ENCODE assay signal across 8 cellular contexts in the genomic region with DNA sequence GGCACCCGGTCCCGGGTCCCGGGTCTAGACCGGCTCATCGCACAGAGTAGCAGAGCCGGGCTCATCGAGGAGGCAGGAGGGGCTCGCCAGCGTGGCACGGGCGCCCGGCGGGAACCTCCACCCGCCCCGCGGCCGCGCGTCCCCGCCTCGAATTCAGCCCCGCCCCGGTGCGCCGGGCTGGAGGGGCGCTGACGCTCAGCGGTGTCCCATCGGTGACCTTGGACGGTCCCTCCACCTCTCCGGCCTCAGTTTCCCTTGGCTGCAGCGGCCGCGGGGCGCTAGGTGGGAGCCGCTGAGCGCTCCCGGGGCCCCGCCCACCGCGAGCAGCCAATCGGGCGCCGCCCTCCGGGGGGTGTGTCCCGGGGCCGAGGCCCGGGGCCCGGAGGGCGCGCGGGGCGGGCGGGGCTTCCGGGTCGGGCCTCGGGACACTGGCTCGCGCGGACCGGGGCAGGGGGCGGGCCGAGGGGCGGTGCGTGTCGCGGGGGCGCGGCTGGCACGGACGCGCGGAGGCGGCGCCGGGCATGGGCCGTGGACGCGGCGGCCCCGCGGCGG. TPM values are rescaled to one million over a fixed set of nuclear protein-coding genes. Genes with fewer than 3 reads are reported as not detected.
A peak's percentile ranks its signal among the peaks of the same experiment; 100 is the strongest.
DNase-seq lines count a peak whose midpoint lies in the region; ATAC-seq, FAIRE-seq and TF ChIP-seq lines count a peak whose summit lies in the region.

PPARA (plus strand) TSS at position 529 of the 552 bp plus-strand sequence. CDS start 47,858 bp downstream, outside the sequence.

- no peak within 1 kb of the TSS for H3K27ac Mint-ChIP-seq in HFFc6
- H3K27ac Mint-ChIP-seq in activated B cell treated with CpG ODN at 0.5 μM for 24 hours: peak within 1 kb of the TSS; percentile 73

- peak within 1 kb of the TSS; percentile 93 for H2AFZ ChIP-seq in mammary epithelial cell (ENCODE audit: low read depth, low read length)

- peaks cover 8% of the 10 kb centered on the region for H3K79me2 ChIP-seq in mammary epithelial cell (ENCODE audit: insufficient read depth, low read length)

- POLR2A ChIA-PET in activated B cell treated with CpG ODN at 0.5 μM for 24 hours (lab: Charles Lee): interaction anchor here (1.0 to 1.3 kb wide), 3 partner anchors 100 to 146 kb away, joined by 9 read pairs; partner anchors contain the start of genes CDPF1 and GTSE1

- CTCF ChIA-PET in activated B cell treated with CpG ODN at 0.5 μM for 24 hours (lab: Charles Lee) (no interaction called here), mammary epithelial cell (lab: Charles Lee; ENCODE audit: low non-redundant PET) (no interaction called here)

- ATAC-seq in activated B cell treated with CpG ODN at 0.5 μM for 24 hours (ENCODE audit: low read depth) (peak; percentile 80), HG03378 (IDR thresholded peaks at IDR 0.05; ENCODE audit: unreplicated experiment) (no peak)

- H3K4me3 ChIP-seq in GM12875 (ENCODE audit: low read depth, low read length) (peak within 1 kb of the TSS; percentile 92), mammary epithelial cell (replicated peaks in 1 of 3; ENCODE audit: insufficient read depth in 1 of 3, low read depth in 2 of 3, low read length in 3 of 3) (peak within 1 kb of the TSS; percentile 76 to 85 (median 83)), small intestine (ENCODE audit: low read depth in 1 of 2, low read length in 2 of 2) (peak within 1 kb of the TSS; percentile 83 to 95)

- no peaks in the 10 kb centered on the region for H4K20me1 ChIP-seq in mammary epithelial cell (ENCODE audit: insufficient read depth, low read length)

- no peak for TF ChIP-seq CTCF in GM12875 (IDR thresholded peaks at IDR 0.05; ENCODE audit: borderline replicate concordance, insufficient read depth, low read depth, low read length)
- TF ChIP-seq CTCF in HFFc6 (IDR thresholded peaks at IDR 0.05): no peak
- TF ChIP-seq CTCF in activated B cell treated with CpG ODN at 0.5 μM for 24 hours (IDR thresholded peaks at IDR 0.05): no peak
- no peak for TF ChIP-seq CTCF in mammary epithelial cell (conservative IDR thresholded peaks at IDR 0.05 in 1 of 2, IDR thresholded peaks at IDR 0.05 in 1 of 2; ENCODE audit: extremely low read depth in 1 of 2, insufficient read depth in 1 of 2, low read depth in 1 of 2, low read length in 2 of 2)

- peak within 1 kb of the TSS; percentile 100 for H3K4me2 ChIP-seq in mammary epithelial cell (ENCODE audit: insufficient read depth, low read depth, low read length)

- peaks cover 16% of the 10 kb centered on the region for H3K27me3 Mint-ChIP-seq in HFFc6 (ENCODE audit: insufficient read depth)
- H3K27me3 Mint-ChIP-seq in activated B cell treated with CpG ODN at 0.5 μM for 24 hours: no peaks in the 10 kb centered on the region

- peak within 1 kb of the TSS; percentile 82 for H3K4me3 Mint-ChIP-seq in HFFc6
- peak within 1 kb of the TSS; percentile 87 for H3K4me3 Mint-ChIP-seq in activated B cell treated with CpG ODN at 0.5 μM for 24 hours

- no TSS peak for BruUV-seq in mammary epithelial cell (replicated peaks; lab: Mats Ljungman, UMichigan)

- FAIRE-seq in small intestine (lab: Jason Lieb, UNC): no peak

- peaks cover 5% of the 10 kb centered on the region; the same call in 1 of the 2 replicates for H3K36me3 Mint-ChIP-seq in HFFc6 (ENCODE audit: low read depth)
- peaks cover 13% of the 10 kb centered on the region for H3K36me3 Mint-ChIP-seq in activated B cell treated with CpG ODN at 0.5 μM for 24 hours (ENCODE audit: low read depth)

- H3K27ac ChIP-seq in mammary epithelial cell (ENCODE audit: insufficient read depth, low read depth, low read length): peak within 1 kb of the TSS; percentile 23
- H3K27ac ChIP-seq in small intestine (ENCODE audit: low read depth in 1 of 2, low read length in 1 of 2): peak within 1 kb of the TSS; percentile 96 to 97

- H3K9me3 Mint-ChIP-seq in HFFc6 (no peaks in the 10 kb centered on the region), activated B cell treated with CpG ODN at 0.5 μM for 24 hours (no peaks in the 10 kb centered on the region)

- in situ Hi-C loops in mammary epithelial cell (cut with MboI; ENCODE audit: low sequenced_read_pairs in 2 of 2): no loop called here

- DNase-seq in HFFc6: peak; percentile 52
- peak; percentile 49 for DNase-seq in NCI-H1105 treated with DMSO at 0.1 percent for 48 hours (lab: John Stamatoyannopoulos, UW)
- DNase-seq in activated B cell treated with CpG ODN at 0.5 μM for 24 hours: peak; percentile 92
- DNase-seq in mammary epithelial cell: peak; percentile 59
- DNase-seq in iPS-NIHi7 (ENCODE audit: extremely low spot score): peak; percentile 97
- DNase-seq in small intestine: peak; percentile 93

- dilution Hi-C loops in mammary epithelial cell (cut with HindIII; ENCODE audit: low sequenced_read_pairs): loop anchor here (5.0 to 25.0 kb wide), 10 partner anchors 38 to 508 kb away; no protein-coding TSS in a partner anchor

- H3K36me3 ChIP-seq in mammary epithelial cell (ENCODE audit: insufficient read depth, low read length) (peaks cover 4% of the 10 kb centered on the region), small intestine (ENCODE audit: control insufficient read depth in 2 of 2, insufficient read depth in 2 of 2, low read length in 2 of 2) (peaks cover 0 to 7% of the 10 kb centered on the region in 2 donors)

- peaks cover 30% of the 10 kb centered on the region for H3K4me1 ChIP-seq in mammary epithelial cell (ENCODE audit: insufficient read depth, low read length)
- H3K4me1 ChIP-seq in small intestine (ENCODE audit: control insufficient read depth in 2 of 2, insufficient read depth in 1 of 2, low read depth in 1 of 2, low read length in 1 of 2): peaks cover 5 to 8% of the 10 kb centered on the region in 2 donors

- peaks cover 11% of the 10 kb centered on the region; the same call in 1 of the 2 replicates for H3K4me1 Mint-ChIP-seq in HFFc6 (ENCODE audit: low read depth)
- peaks cover 23% of the 10 kb centered on the region for H3K4me1 Mint-ChIP-seq in activated B cell treated with CpG ODN at 0.5 μM for 24 hours

- H3K27me3 ChIP-seq in mammary epithelial cell (ENCODE audit: insufficient read depth, low read length) (no peaks in the 10 kb centered on the region), small intestine (ENCODE audit: control insufficient read depth in 2 of 2, insufficient read depth in 2 of 2, low read length in 2 of 2) (no peaks in the 10 kb centered on the region)

- 0% methylated on average over 1 of the region's 83 CpGs for WGBS in mammary epithelial cell (ENCODE audit: low coverage, missing lambda C conversion rate)
- WGBS in small intestine, 3 donors: 0 to 1% (median 1%) methylated on average over 18 to 83 of the region's 83 CpGs

- H3K9ac ChIP-seq in mammary epithelial cell (ENCODE audit: insufficient read depth, low read length): peak within 1 kb of the TSS; percentile 62

- no peaks in the 10 kb centered on the region for H3K9me3 ChIP-seq in mammary epithelial cell (replicated peaks; ENCODE audit: insufficient read depth, low read length)
- no peaks in the 10 kb centered on the region for H3K9me3 ChIP-seq in small intestine (ENCODE audit: control insufficient read depth, low read depth)

- intact Hi-C loops in activated B cell treated with CpG ODN at 0.5 μM for 24 hours (cut with micrococcal nuclease) (loop anchor here (1.0 to 5.0 kb wide), 4 partner anchors 102 to 587 kb away; partner anchors contain the start of genes CDPF1, CERK and TRMU), mammary epithelial cell (cut with micrococcal nuclease) (loop anchor here (5.0 kb wide), 1 partner anchor 97 kb away; no protein-coding TSS in a partner anchor)

RNA-seq across cellular contexts. Expression of gene PPARA, which starts in this region (rescaled TPM):
- 10 to 100 TPM; 14.1 to 16.0 (median 15.1) TPM for total RNA-seq in HFFc6 (2021; fragmentation: NEBNext Ultra II Directional; extraction: Animal tissue kit (Norgen Biotek cat#: 25700))
- total RNA-seq in activated B cell treated with CpG ODN at 0.5 μM for 24 hours (17.7 and 23.0 TPM in 2 replicates), mammary epithelial cell (10 to 100 TPM; 10.3 to 15.5 TPM)
- polyA plus RNA-seq in mammary epithelial cell (7.4 TPM), small intestine (10 to 100 TPM; 19.9 to 24.0 (median 21.9) TPM)
- 46.3 TPM for polyA minus RNA-seq in mammary epithelial cell
